ENCODE assay signal across 30 cellular contexts in the genomic region with DNA sequence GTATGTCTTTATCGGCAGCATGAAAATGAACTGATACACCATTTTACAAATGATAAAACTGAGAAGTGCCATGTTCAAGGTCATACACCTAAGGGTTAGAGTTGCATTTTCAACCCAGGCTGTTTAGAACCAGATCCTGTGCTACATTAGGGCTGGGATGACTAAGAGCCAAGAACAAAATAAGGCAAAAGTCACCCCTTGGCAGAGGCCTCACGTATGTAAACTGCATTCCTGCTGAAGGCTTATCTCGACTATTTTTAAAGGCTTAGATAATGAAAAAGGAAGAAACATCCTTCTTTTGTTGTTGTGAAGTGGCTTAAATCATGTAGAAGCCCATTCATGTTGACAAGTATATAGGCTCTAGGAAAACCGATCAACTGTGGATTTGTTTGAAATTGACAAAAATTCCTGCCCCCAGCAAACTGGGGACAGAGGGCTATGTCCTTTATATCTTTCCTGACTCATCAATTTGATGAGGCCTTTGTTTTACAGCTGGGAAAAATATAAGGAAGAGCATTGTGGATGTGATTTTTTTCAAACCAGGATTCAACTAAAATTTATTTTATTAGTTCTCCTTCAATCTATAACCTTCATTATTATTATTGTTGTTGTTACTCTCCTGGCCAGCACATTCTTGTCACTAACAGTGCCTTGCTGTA.
DNase-seq lines count a peak whose midpoint lies in the region; TF ChIP-seq lines count a peak whose summit lies in the region.
"Had no signal": no experiment of that assay in that cellular context is flagged by ENCODE, and none has a peak within 500 bp of the region (broad histone marks: within the 10 kb centered on the region; RNA-seq: fewer than 3 reads in every experiment).

No MANE protein-coding gene starts in this region.

- peak; percentile 63 for DNase-seq in MG63
- peak; percentile 54 for DNase-seq in brain microvascular endothelial cell
- peak; percentile 36 for DNase-seq in hepatic stellate cell (ENCODE audit: low spot score)
- DNase-seq in NCI-H446 (lab: John Stamatoyannopoulos, UW), result no peak
- DNase-seq in globus pallidus (ENCODE audit: low spot score), result no peak
- no peak for DNase-seq in MCF 10A (ENCODE audit: unreplicated experiment)
- DNase-seq in Calu3, result no peak
- DNase-seq: activated B cell treated with CpG ODN at 0.5 μM for 24 hours; activated CD4-positive, alpha-beta T cell treated with anti-CD3 and anti-CD28 coated beads, Interleukin-2, amount 50 U/mL, for 4 hours; activated T-cell treated with anti-CD3 and anti-CD28 coated beads, Interleukin-2, amount 50 U/mL, for 72 hours; AML-193; anterior cingulate cortex; CD4-positive, alpha-beta T cell; cerebellar nuclear complex; gastrocnemius medialis; GOT3; naive B cell; NCI-H1092; NCI-H1930; NCI-H526 treated with DMSO at 0.1 percent for 48 hours; PC-9; Right ventricle myocardium superior; stimulated activated CD4-positive, alpha-beta T cell treated with anti-CD3 and anti-CD28 coated beads, Interleukin-12 subunit alpha, Interleukin-12 subunit beta, amount 100 ng/mL, for 4 hours; stimulated activated CD4-positive, alpha-beta T cell treated with anti-CD3 and anti-CD28 coated beads, Interleukin-4, amount 100 ng/mL, for 1 hour; substantia nigra; upper lobe of right lung had no signal

- intact Hi-C loops in MCF 10A (cut with micrococcal nuclease), result no loop called here
- intact Hi-C loops in Calu3 (cut with micrococcal nuclease; ENCODE audit: unreplicated experiment), result no loop called here

- TF ChIP-seq CTCF in brain microvascular endothelial cell (IDR thresholded peaks at IDR 0.05; ENCODE audit: low read depth, low read length, missing control alignments) (no peak), MCF 10A (IDR thresholded peaks at IDR 0.05; ENCODE audit: unreplicated experiment) (no peak), Calu3 (IDR thresholded peaks at IDR 0.05; ENCODE audit: unreplicated experiment) (no peak)

- H3K36me3 ChIP-seq in MG63 (no peaks in the 10 kb centered on the region), brain microvascular endothelial cell (replicated peaks) (no peaks in the 10 kb centered on the region)
- H3K36me3 ChIP-seq: gastrocnemius medialis, neutrophil, upper lobe of right lung had no signal

- H3K27ac Mint-ChIP-seq in MCF 10A (ENCODE audit: low read depth, unreplicated experiment), result no peak overlapping the region
- no peak overlapping the region for H3K27ac Mint-ChIP-seq in Calu3 (ENCODE audit: unreplicated experiment)
- H3K27ac Mint-ChIP-seq: activated B cell treated with CpG ODN at 0.5 μM for 24 hours; activated naive CD4-positive, alpha-beta T cell treated with anti-CD3 and anti-CD28 coated beads, Interleukin-2, amount 50 U/mL, for 24 hours; activated T-cell treated with anti-CD3 and anti-CD28 coated beads, Interleukin-2, amount 50 U/mL, for 72 hours; CD4-positive, alpha-beta T cell; progenitor cell of endocrine pancreas had no signal

- POLR2A ChIA-PET in MCF 10A (lab: Yijun Ruan, JAX), result no interaction called here

- H3K27me3 ChIP-seq in MG63 (no peaks in the 10 kb centered on the region), brain microvascular endothelial cell (replicated peaks) (no peaks in the 10 kb centered on the region)
- H3K27me3 ChIP-seq: gastrocnemius medialis, neutrophil, upper lobe of right lung had no signal

- in situ Hi-C loops in brain microvascular endothelial cell (cut with HindIII; ENCODE audit: low pct_ligation_motif_present, low sequenced_read_pairs), result no loop called here

- no TSS peak for BruUV-seq in MCF 10A (replicated peaks; lab: Mats Ljungman, UMichigan)
- no TSS peak for BruUV-seq in Calu3 (replicated peaks; lab: Mats Ljungman, UMichigan)

- no peak overlapping the region for H3K4me3 Mint-ChIP-seq in MCF 10A (ENCODE audit: unreplicated experiment)
- no peak overlapping the region for H3K4me3 Mint-ChIP-seq in Calu3 (ENCODE audit: low read depth, unreplicated experiment)
- H3K4me3 Mint-ChIP-seq: activated B cell treated with CpG ODN at 0.5 μM for 24 hours; activated naive CD4-positive, alpha-beta T cell treated with anti-CD3 and anti-CD28 coated beads, Interleukin-2, amount 50 U/mL, for 24 hours; activated T-cell treated with anti-CD3 and anti-CD28 coated beads, Interleukin-2, amount 50 U/mL, for 72 hours; CD4-positive, alpha-beta T cell; naive B cell had no signal

- no peaks in the 10 kb centered on the region for H3K4me1 Mint-ChIP-seq in MCF 10A (ENCODE audit: insufficient read depth, unreplicated experiment)
- H3K4me1 Mint-ChIP-seq in Calu3 (ENCODE audit: low read depth, unreplicated experiment), result no peaks in the 10 kb centered on the region
- H3K4me1 Mint-ChIP-seq: activated naive CD4-positive, alpha-beta T cell treated with anti-CD3 and anti-CD28 coated beads, Interleukin-2, amount 50 U/mL, for 24 hours had no signal

- peaks cover 11% of the 10 kb centered on the region for H3K27me3 Mint-ChIP-seq in MCF 10A (ENCODE audit: insufficient read depth, unreplicated experiment)
- no peaks in the 10 kb centered on the region for H3K27me3 Mint-ChIP-seq in Calu3 (ENCODE audit: unreplicated experiment)
- H3K27me3 Mint-ChIP-seq: naive B cell, progenitor cell of endocrine pancreas had no signal

- H3K9me3 Mint-ChIP-seq in MCF 10A (ENCODE audit: unreplicated experiment), result peaks cover 14% of the 10 kb centered on the region
- peaks cover 8% of the 10 kb centered on the region for H3K9me3 Mint-ChIP-seq in Calu3 (ENCODE audit: low read depth, unreplicated experiment)
- H3K9me3 Mint-ChIP-seq: activated B cell treated with CpG ODN at 0.5 μM for 24 hours; activated naive CD4-positive, alpha-beta T cell treated with anti-CD3 and anti-CD28 coated beads, Interleukin-2, amount 50 U/mL, for 24 hours had no signal

- H3K27ac ChIP-seq in brain microvascular endothelial cell, result no peak overlapping the region
- H3K27ac ChIP-seq: epithelial cell of prostate, gastrocnemius medialis, neutrophil, PC-9, upper lobe of right lung had no signal

- CTCF ChIA-PET in MCF 10A (lab: Yijun Ruan, JAX) (no interaction called here), Calu3 (lab: Charles Lee) (no interaction called here)

- H3K4me3 ChIP-seq in MG63, result no peak overlapping the region
- H3K4me3 ChIP-seq in brain microvascular endothelial cell (ENCODE audit: low read depth, low read length), result no peak overlapping the region
- H3K4me3 ChIP-seq: gastrocnemius medialis, PC-9, upper lobe of right lung had no signal

- H3K36me3 Mint-ChIP-seq in MCF 10A (ENCODE audit: insufficient read depth, unreplicated experiment), result no peaks in the 10 kb centered on the region
- no peaks in the 10 kb centered on the region for H3K36me3 Mint-ChIP-seq in Calu3 (ENCODE audit: insufficient read depth, unreplicated experiment)
- H3K36me3 Mint-ChIP-seq: activated naive CD4-positive, alpha-beta T cell treated with anti-CD3 and anti-CD28 coated beads, Interleukin-2, amount 50 U/mL, for 24 hours had no signal

- H3K9me3 ChIP-seq in MG63, result peaks cover 10% of the 10 kb centered on the region
- H3K9me3 ChIP-seq: gastrocnemius medialis, neutrophil, upper lobe of right lung had no signal

Comparison
In these comparisons a context has a peak if more than half of its experiments do, and no peak if none do; other contexts are left out.
1. DNase-seq: peak in MG63 (single experiment), brain microvascular endothelial cell (single experiment) and hepatic stellate cell (single experiment); none in NCI-H446 (0 of 2), globus pallidus (single experiment), MCF 10A (single experiment) and Calu3 (single experiment).